Comparison of ENCODE assay signal across 9 cellular contexts in genomic region chr20:54067606-54068174, GRCh38. TPM values are rescaled to one million over a fixed set of nuclear protein-coding genes. Genes with fewer than 3 reads are reported as not detected.
DNase-seq lines count a peak whose midpoint lies in the region.
"Had no signal": no experiment of that assay in that cellular context is flagged by ENCODE, and none has a peak within 500 bp of the region (broad histone marks: within the 10 kb centered on the region; RNA-seq: fewer than 3 reads in every experiment).

No MANE protein-coding gene starts in this region.

- no peak overlapping the region for H3K4me3 ChIP-seq in H7 (ENCODE audit: insufficient read depth, low read depth, low read length)

- H3K27me3 ChIP-seq in H7 (ENCODE audit: control insufficient read depth, insufficient read depth, low read length), result no peaks in the 10 kb centered on the region

- no peaks in the 10 kb centered on the region for H3K36me3 ChIP-seq in H7 (replicated peaks; ENCODE audit: control insufficient read depth, insufficient read depth, low read length)

- peak; percentile 14 for DNase-seq in DMS 273 treated with DMSO at 0.1 percent for 48 hours (lab: John Stamatoyannopoulos, UW)
- DNase-seq in H7, result peak; percentile 51
- peak; percentile 39 for DNase-seq in NCI-H1105 (lab: John Stamatoyannopoulos, UW)
- peak; percentile 99 for DNase-seq in glomerular visceral epithelial cell (ENCODE audit: extremely low spot score)
- DNase-seq in SKM-1 treated with dmso at 0.1 percent for 144 hours (lab: John Stamatoyannopoulos, UW; ENCODE audit: unreplicated experiment), result no peak
- no peak for DNase-seq in superior temporal gyrus (ENCODE audit: extremely low spot score)
- DNase-seq in retina, result no peak
- no peak for DNase-seq in stimulated activated CD4-positive, alpha-beta T cell treated with anti-CD3 and anti-CD28 coated beads, Interleukin-12 subunit alpha, Interleukin-12 subunit beta, amount 100 ng/mL, for 4 hours

RNA-seq across cellular contexts. Expression of gene BCAS1, which starts 2.7 kb away (rescaled TPM):
- 0.07 TPM in 1 of 2 replicates, not detected in the other for total RNA-seq in H7 (2014; rRNA removed; shearing (Covaris generic))
- total RNA-seq: pulmonary artery endothelial cell had no signal

Comparison
In these comparisons a context has a peak if more than half of its experiments do, and no peak if none do; other contexts are left out.
1. DNase-seq: peak in DMS 273 treated with DMSO at 0.1 percent for 48 hours (single experiment), H7 (single experiment), NCI-H1105 (single experiment) and glomerular visceral epithelial cell (single experiment); none in SKM-1 treated with dmso at 0.1 percent for 144 hours (single experiment), superior temporal gyrus (single experiment), retina (single experiment) and stimulated activated CD4-positive, alpha-beta T cell treated with anti-CD3 and anti-CD28 coated beads, Interleukin-12 subunit alpha, Interleukin-12 subunit beta, amount 100 ng/mL, for 4 hours (single experiment).